8 cellular contexts compared by ENCODE assay signal in the genomic region with DNA sequence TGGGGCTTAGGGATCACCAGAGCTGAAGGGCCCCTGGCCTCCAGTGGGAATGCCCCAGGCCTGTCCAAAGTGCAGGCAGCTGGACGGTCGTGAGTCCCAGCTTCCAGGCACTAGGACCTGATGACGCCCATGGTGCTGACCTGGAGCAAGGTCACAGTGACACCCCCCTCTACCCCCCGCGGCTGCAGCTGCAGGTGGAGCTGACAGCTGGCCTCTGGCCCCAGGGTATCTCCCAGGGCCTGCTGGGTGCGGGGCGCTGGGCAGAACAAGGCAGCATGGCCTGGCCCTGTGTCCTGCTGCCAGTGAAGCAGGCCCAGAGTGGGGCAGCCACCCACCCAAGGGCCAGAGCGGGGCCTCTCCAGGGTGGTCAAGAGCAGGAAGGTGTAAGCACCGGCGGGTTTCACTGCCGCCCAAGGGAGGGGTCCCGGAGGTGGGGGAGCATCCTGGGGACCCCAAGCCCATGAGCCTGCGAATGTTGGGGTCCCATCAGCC. TPM values are rescaled to one million over a fixed set of nuclear protein-coding genes. Genes with fewer than 3 reads are reported as not detected.
DNase-seq lines count a peak whose midpoint lies in the region; ATAC-seq and TF ChIP-seq lines count a peak whose summit lies in the region.

No MANE protein-coding gene starts in this region.

- H3K27me3 Mint-ChIP-seq in GM23338 (ENCODE audit: insufficient read depth, low read depth, poor library complexity), result peaks cover 14% of the 10 kb centered on the region

- peaks cover 6% of the 10 kb centered on the region; the same call in 1 of the 2 replicates for H3K36me3 ChIP-seq in GM23338 (ENCODE audit: insufficient read depth)

- TF ChIP-seq CTCF in GM23338 (conservative IDR thresholded peaks at IDR 0.05; ENCODE audit: low read depth in 2 of 2) (no peak), fibroblast of pulmonary artery (IDR thresholded peaks at IDR 0.05; ENCODE audit: low read length, missing control alignments) (no peak), retinal pigment epithelial cell (conservative IDR thresholded peaks at IDR 0.05; ENCODE audit: low read depth, low read length) (no peak)

- peaks cover 7% of the 10 kb centered on the region for H3K4me1 Mint-ChIP-seq in GM23338

- H3K27me3 ChIP-seq in GM23338 (ENCODE audit: insufficient read depth), result no peaks in the 10 kb centered on the region

- H3K79me2 ChIP-seq in GM23338 (replicated peaks; ENCODE audit: insufficient read depth), result no peaks in the 10 kb centered on the region

- H3K4me1 ChIP-seq in GM23338 (ENCODE audit: insufficient read depth), result peaks cover 18% of the 10 kb centered on the region

- H3K27ac Mint-ChIP-seq in GM23338, result no peak overlapping the region

- peak overlapping the region; percentile 90 for H3K4me2 ChIP-seq in GM23338

- peak overlapping the region; percentile 33; the same call in 2 of the 3 replicates for H3K4me3 Mint-ChIP-seq in GM23338

- 0 out of 2 replicates have a peak overlapping the region, but pooled peaks have one; percentile 14 for H3K27ac ChIP-seq in GM23338 (ENCODE audit: low read depth)

- H3K9me2 ChIP-seq in GM23338 (ENCODE audit: insufficient read depth), result no peaks in the 10 kb centered on the region

- H3K4me3 ChIP-seq in GM23338, result peak overlapping the region; percentile 66
- peak overlapping the region; percentile 73 for H3K4me3 ChIP-seq in fibroblast of pulmonary artery (replicated peaks; ENCODE audit: low read depth, low read length)
- peak overlapping the region; percentile 55 for H3K4me3 ChIP-seq in retinal pigment epithelial cell (ENCODE audit: low read length)

- peak overlapping the region; percentile 86 for H2AFZ ChIP-seq in GM23338

- no peak for DNase-seq in GM23338 (ENCODE audit: low spot score)
- DNase-seq in SHP77 treated with DMSO at 0.1 percent for 48 hours (lab: John Stamatoyannopoulos, UW), result peak; percentile 56
- no peak for DNase-seq in fibroblast of pulmonary artery (ENCODE audit: low read depth)
- DNase-seq in retinal pigment epithelial cell (ENCODE audit: low read depth), result no peak
- no peak for DNase-seq in stimulated activated CD8-positive, alpha-beta memory T cell treated with anti-CD3 and anti-CD28 coated beads, Interleukin-4, amount 100 ng/mL, for 48 hours
- no peak for DNase-seq in NCI-H446 treated with DMSO at 0.1 percent for 48 hours (lab: John Stamatoyannopoulos, UW)

- ATAC-seq in GM23338 (peak; percentile 6), GM19455 (IDR thresholded peaks at IDR 0.05; ENCODE audit: unreplicated experiment) (no peak), GM21723 (IDR thresholded peaks at IDR 0.05; ENCODE audit: unreplicated experiment) (no peak)

- H3K36me3 Mint-ChIP-seq in GM23338 (ENCODE audit: low read depth), result peaks cover 11% of the 10 kb centered on the region

- H3K9me3 Mint-ChIP-seq in GM23338, result no peaks in the 10 kb centered on the region

- H4K20me1 ChIP-seq in GM23338 (replicated peaks; ENCODE audit: insufficient read depth), result no peaks in the 10 kb centered on the region

- peaks cover 10% of the 10 kb centered on the region; the same call in 1 of the 2 replicates for H3F3A ChIP-seq in GM23338 (replicated peaks; ENCODE audit: low read depth)

TF ChIP-seq in GM23338, 12 proteins besides CTCF, POLR2A, EP300 and RAD21 (continues in another document):
- no peak for TF ChIP-seq EZH2 (IDR thresholded peaks at IDR 0.05; ENCODE audit: low read depth, unreplicated experiment)
- TF ChIP-seq CREB1 (CRISPR knock-in tag; IDR thresholded peaks at IDR 0.05; ENCODE audit: low read depth), result no peak
- TF ChIP-seq, protein P1, sequence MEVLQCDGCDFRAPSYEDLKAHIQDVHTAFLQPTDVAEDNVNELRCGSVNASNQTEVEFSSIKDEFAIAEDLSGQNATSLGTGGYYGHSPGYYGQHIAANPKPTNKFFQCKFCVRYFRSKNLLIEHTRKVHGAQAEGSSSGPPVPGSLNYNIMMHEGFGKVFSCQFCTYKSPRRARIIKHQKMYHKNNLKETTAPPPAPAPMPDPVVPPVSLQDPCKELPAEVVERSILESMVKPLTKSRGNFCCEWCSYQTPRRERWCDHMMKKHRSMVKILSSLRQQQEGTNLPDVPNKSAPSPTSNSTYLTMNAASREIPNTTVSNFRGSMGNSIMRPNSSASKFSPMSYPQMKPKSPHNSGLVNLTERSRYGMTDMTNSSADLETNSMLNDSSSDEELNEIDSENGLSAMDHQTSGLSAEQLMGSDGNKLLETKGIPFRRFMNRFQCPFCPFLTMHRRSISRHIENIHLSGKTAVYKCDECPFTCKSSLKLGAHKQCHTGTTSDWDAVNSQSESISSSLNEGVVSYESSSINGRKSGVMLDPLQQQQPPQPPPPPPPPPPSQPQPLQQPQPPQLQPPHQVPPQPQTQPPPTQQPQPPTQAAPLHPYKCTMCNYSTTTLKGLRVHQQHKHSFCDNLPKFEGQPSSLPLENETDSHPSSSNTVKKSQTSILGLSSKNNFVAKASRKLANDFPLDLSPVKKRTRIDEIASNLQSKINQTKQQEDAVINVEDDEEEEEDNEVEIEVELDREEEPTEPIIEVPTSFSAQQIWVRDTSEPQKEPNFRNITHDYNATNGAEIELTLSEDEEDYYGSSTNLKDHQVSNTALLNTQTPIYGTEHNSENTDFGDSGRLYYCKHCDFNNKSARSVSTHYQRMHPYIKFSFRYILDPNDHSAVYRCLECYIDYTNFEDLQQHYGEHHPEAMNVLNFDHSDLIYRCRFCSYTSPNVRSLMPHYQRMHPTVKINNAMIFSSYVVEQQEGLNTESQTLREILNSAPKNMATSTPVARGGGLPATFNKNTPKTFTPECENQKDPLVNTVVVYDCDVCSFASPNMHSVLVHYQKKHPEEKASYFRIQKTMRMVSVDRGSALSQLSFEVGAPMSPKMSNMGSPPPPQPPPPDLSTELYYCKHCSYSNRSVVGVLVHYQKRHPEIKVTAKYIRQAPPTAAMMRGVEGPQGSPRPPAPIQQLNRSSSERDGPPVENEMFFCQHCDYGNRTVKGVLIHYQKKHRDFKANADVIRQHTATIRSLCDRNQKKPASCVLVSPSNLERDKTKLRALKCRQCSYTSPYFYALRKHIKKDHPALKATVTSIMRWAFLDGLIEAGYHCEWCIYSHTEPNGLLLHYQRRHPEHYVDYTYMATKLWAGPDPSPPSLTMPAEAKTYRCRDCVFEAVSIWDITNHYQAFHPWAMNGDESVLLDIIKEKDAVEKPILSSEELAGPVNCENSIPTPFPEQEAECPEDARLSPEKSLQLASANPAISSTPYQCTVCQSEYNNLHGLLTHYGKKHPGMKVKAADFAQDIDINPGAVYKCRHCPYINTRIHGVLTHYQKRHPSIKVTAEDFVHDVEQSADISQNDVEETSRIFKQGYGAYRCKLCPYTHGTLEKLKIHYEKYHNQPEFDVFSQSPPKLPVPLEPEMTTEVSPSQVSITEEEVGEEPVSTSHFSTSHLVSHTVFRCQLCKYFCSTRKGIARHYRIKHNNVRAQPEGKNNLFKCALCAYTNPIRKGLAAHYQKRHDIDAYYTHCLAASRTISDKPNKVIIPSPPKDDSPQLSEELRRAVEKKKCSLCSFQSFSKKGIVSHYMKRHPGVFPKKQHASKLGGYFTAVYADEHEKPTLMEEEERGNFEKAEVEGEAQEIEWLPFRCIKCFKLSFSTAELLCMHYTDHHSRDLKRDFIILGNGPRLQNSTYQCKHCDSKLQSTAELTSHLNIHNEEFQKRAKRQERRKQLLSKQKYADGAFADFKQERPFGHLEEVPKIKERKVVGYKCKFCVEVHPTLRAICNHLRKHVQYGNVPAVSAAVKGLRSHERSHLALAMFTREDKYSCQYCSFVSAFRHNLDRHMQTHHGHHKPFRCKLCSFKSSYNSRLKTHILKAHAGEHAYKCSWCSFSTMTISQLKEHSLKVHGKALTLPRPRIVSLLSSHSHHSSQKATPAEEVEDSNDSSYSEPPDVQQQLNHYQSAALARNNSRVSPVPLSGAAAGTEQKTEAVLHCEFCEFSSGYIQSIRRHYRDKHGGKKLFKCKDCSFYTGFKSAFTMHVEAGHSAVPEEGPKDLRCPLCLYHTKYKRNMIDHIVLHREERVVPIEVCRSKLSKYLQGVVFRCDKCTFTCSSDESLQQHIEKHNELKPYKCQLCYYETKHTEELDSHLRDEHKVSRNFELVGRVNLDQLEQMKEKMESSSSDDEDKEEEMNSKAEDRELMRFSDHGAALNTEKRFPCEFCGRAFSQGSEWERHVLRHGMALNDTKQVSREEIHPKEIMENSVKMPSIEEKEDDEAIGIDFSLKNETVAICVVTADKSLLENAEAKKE (CRISPR knock-in tag; IDR thresholded peaks at IDR 0.05), result no peak
- TF ChIP-seq ZNF114 (CRISPR knock-in tag; IDR thresholded peaks at IDR 0.05), result no peak
- no peak for TF ChIP-seq EZH2phosphoT487 (IDR thresholded peaks at IDR 0.05; ENCODE audit: unreplicated experiment)
- TF ChIP-seq NANOG (IDR thresholded peaks at IDR 0.05; ENCODE audit: borderline replicate concordance), result no peak
- TF ChIP-seq, protein P2, sequence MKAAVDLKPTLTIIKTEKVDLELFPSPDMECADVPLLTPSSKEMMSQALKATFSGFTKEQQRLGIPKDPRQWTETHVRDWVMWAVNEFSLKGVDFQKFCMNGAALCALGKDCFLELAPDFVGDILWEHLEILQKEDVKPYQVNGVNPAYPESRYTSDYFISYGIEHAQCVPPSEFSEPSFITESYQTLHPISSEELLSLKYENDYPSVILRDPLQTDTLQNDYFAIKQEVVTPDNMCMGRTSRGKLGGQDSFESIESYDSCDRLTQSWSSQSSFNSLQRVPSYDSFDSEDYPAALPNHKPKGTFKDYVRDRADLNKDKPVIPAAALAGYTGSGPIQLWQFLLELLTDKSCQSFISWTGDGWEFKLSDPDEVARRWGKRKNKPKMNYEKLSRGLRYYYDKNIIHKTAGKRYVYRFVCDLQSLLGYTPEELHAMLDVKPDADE (IDR thresholded peaks at IDR 0.05), result no peak
- no peak for TF ChIP-seq ZNF331 (CRISPR knock-in tag; IDR thresholded peaks at IDR 0.05; ENCODE audit: low read depth)
- no peak for TF ChIP-seq STAT1 (IDR thresholded peaks at IDR 0.05; ENCODE audit: unreplicated experiment)
- no peak for TF ChIP-seq POLR2AphosphoS5 (IDR thresholded peaks at IDR 0.05; ENCODE audit: low read depth)
- TF ChIP-seq JUNB (IDR thresholded peaks at IDR 0.05; ENCODE audit: unreplicated experiment), result no peak

RNA-seq across cellular contexts. Expression of a gene that starts 0.6 kb away (rescaled TPM):
- 31.2 and 40.4 TPM in 2 replicates for total RNA-seq in GM23338 (2014; rRNA removed; shearing (Covaris generic))
- polyA plus RNA-seq in GM23338 (2016; fragmentation: Nextera tagmentation; extraction: Ambion mirVana), result 18.5 and 20.4 TPM in 2 replicates

RNA-seq across cellular contexts. Expression of a gene that starts 7.8 kb away (rescaled TPM):
- total RNA-seq in GM23338 (2014; rRNA removed; shearing (Covaris generic)), result 157 and 175 TPM in 2 replicates
- polyA plus RNA-seq in GM23338 (2016; fragmentation: Nextera tagmentation; extraction: Ambion mirVana), result 304 and 308 TPM in 2 replicates

RNA-seq across cellular contexts. Expression of a gene that starts 28.1 kb away (rescaled TPM):
- not detected in 2 replicates for total RNA-seq in GM23338 (2014; rRNA removed; shearing (Covaris generic))
- polyA plus RNA-seq in GM23338 (2016; fragmentation: Nextera tagmentation; extraction: Ambion mirVana), result 0.17 and 0.52 TPM in 2 replicates

RNA-seq across cellular contexts. Expression of a gene that starts 34.4 kb away (rescaled TPM):
- 28.0 and 34.4 TPM in 2 replicates for total RNA-seq in GM23338 (2014; rRNA removed; shearing (Covaris generic))
- 15.7 and 16.2 TPM in 2 replicates for polyA plus RNA-seq in GM23338 (2016; fragmentation: Nextera tagmentation; extraction: Ambion mirVana)
